In the genomic region with DNA sequence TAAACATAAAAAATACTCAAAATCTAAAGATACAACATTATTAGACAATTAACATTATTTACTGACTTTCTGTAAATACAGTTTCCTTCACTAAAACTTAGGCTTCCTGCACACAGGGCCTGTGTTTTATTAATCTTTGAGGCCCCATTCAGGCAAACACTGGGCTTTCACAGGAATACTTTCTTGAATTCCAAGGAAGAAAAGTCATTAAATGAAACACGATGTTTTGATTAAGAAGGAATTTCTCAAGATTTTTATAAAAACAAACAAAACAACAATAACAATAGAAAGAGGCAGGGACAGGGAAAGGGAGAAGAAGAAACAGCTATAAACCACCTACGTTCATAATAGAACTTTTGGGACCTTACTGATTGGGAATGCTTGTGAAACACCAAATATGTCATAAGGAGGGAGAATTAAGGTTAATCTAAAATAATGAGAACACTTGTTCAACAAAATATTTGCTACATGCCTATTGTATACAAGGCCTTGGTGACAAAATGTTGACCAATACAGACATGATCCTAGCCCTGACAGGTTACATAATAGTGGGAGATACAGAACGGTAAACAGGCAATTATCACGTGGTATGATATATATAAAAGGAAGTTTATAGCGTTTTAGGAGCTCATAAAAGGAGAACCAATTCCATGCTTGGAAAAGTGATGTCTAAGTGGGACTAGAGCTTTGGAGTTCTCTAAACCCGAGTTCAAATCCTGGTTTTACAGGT, we compare ENCODE assay signal across 20 cellular contexts. TPM values are rescaled to one million over a fixed set of nuclear protein-coding genes. Genes with fewer than 3 reads are reported as not detected.
DNase-seq lines count a peak whose midpoint lies in the region; ATAC-seq and TF ChIP-seq lines count a peak whose summit lies in the region.
"Had no signal": no experiment of that assay in that cellular context is flagged by ENCODE, and none has a peak within 500 bp of the region (broad histone marks: within the 10 kb centered on the region; RNA-seq: fewer than 3 reads in every experiment).

No MANE protein-coding gene starts in this region.

- H3K36me3 Mint-ChIP-seq in HFFc6 (ENCODE audit: low read depth), result peaks cover 39% of the 10 kb centered on the region
- H3K36me3 Mint-ChIP-seq: activated naive CD8-positive, alpha-beta T cell treated with anti-CD3 and anti-CD28 coated beads for 36 hours; CD8-positive, alpha-beta T cell; T-cell had no signal

- H3K27me3 ChIP-seq in colonic mucosa (no peaks in the 10 kb centered on the region), right lobe of liver (no peaks in the 10 kb centered on the region), transverse colon (no peaks in the 10 kb centered on the region)

- ATAC-seq in right lobe of liver (peak in 2 of 4 donors; percentile 2 to 11), HG02870 (IDR thresholded peaks at IDR 0.05; ENCODE audit: unreplicated experiment) (no peak), GM18873 (IDR thresholded peaks at IDR 0.05; ENCODE audit: low FRiP score, unreplicated experiment) (no peak)
- ATAC-seq: CD8-positive, alpha-beta T cell; Right ventricle myocardium inferior; stimulated activated naive B cell treated with anti-CD40 and anti-IgM and Interleukin-4, amounts not matched to agents 10 μg/mL and 1 μg/mL and 100 μg/mL, for 72 hours; T-cell had no signal

- H3K9me3 Mint-ChIP-seq in HFFc6, result peaks cover 11% of the 10 kb centered on the region; the same call in 1 of the 2 replicates
- H3K9me3 Mint-ChIP-seq: CD8-positive, alpha-beta T cell; H9; IgD-negative memory B cell; nephron progenitor cell; stimulated activated naive B cell treated with anti-CD40 and anti-IgM and Interleukin-4, amounts not matched to agents 10 μg/mL and 1 μg/mL and 100 μg/mL, for 72 hours; T-cell had no signal

- peaks cover 32% of the 10 kb centered on the region for H3K27me3 Mint-ChIP-seq in HFFc6 (ENCODE audit: insufficient read depth)

- H3K9me3 ChIP-seq in colonic mucosa (no peaks in the 10 kb centered on the region), right lobe of liver (no peaks in the 10 kb centered on the region), transverse colon (no peaks in the 10 kb centered on the region)

- DNase-seq in HFFc6 (no peak), colonic mucosa (no peak), right lobe of liver (no peak), transverse colon (no peak), globus pallidus (ENCODE audit: low spot score) (no peak)
- DNase-seq: activated CD4-positive, alpha-beta T cell treated with anti-CD3 and anti-CD28 coated beads for 48 hours; activated naive CD8-positive, alpha-beta T cell treated with anti-CD3 and anti-CD28 coated beads for 36 hours; CD8-positive, alpha-beta T cell; cortex of kidney; H9; NCI-H524 treated with DMSO at 0.1 percent for 48 hours; nephron progenitor cell; posterior cingulate gyrus; stimulated activated CD4-positive, alpha-beta T cell treated with anti-CD3 and anti-CD28 coated beads, Interleukin-2, amount 100 ng/mL, for 24 hours; stimulated activated naive B cell treated with anti-CD40 and anti-IgM and Interleukin-4, amounts not matched to agents 10 μg/mL and 1 μg/mL and 100 μg/mL, for 72 hours; T-cell had no signal

- 22% methylated on average over 6 of the region's 6 CpGs for WGBS in right lobe of liver (ENCODE audit: insufficient coverage, low coverage, low lambda C conversion rate, missing lambda C conversion rate)
- WGBS in transverse colon (ENCODE audit: low coverage in 1 of 2), 2 donors, result 23 to 35% methylated on average over 6 of the region's 6 CpGs

- H3K4me1 Mint-ChIP-seq in HFFc6 (ENCODE audit: low read depth), result peaks cover 84% of the 10 kb centered on the region

- TF ChIP-seq POLR2A in right lobe of liver (IDR thresholded peaks at IDR 0.05), result no peak
- no peak for TF ChIP-seq POLR2A in transverse colon (IDR thresholded peaks at IDR 0.05)

- H3K9ac ChIP-seq in colonic mucosa (ENCODE audit: low read depth in 2 of 2, low read length in 2 of 2), result peak overlapping the region in 1 of 2 donors; percentile 66

- H3K4me1 ChIP-seq in colonic mucosa (peaks cover 9% of the 10 kb centered on the region), right lobe of liver (peaks cover 0 to 49% (median 23%) of the 10 kb centered on the region in 4 donors), transverse colon (peaks cover 27 to 62% (median 47%) of the 10 kb centered on the region in 4 donors)

- H3K27ac ChIP-seq in colonic mucosa (peak overlapping the region; percentile 58), right lobe of liver (peak overlapping the region in 2 of 3 donors; percentile 67 to 71), transverse colon (peak overlapping the region; percentile 55 to 77 (median 74))

- no peak for TF ChIP-seq CTCF in HFFc6 (IDR thresholded peaks at IDR 0.05)
- no peak for TF ChIP-seq CTCF in colonic mucosa (IDR thresholded peaks at IDR 0.05)
- TF ChIP-seq CTCF in right lobe of liver (IDR thresholded peaks at IDR 0.05), result no peak
- TF ChIP-seq CTCF in transverse colon (IDR thresholded peaks at IDR 0.05), result no peak

- peak overlapping the region; percentile 3; the same call in 1 of the 2 replicates for H3K27ac Mint-ChIP-seq in HFFc6
- H3K27ac Mint-ChIP-seq: activated naive CD8-positive, alpha-beta T cell treated with anti-CD3 and anti-CD28 coated beads for 36 hours; CD8-positive, alpha-beta T cell; H9; IgD-negative memory B cell; nephron progenitor cell; stimulated activated naive B cell treated with anti-CD40 and anti-IgM and Interleukin-4, amounts not matched to agents 10 μg/mL and 1 μg/mL and 100 μg/mL, for 72 hours; T-cell had no signal

- H3K4me3 Mint-ChIP-seq in HFFc6, result peak overlapping the region; percentile 40
- H3K4me3 Mint-ChIP-seq: activated naive CD8-positive, alpha-beta T cell treated with anti-CD3 and anti-CD28 coated beads for 36 hours; CD8-positive, alpha-beta T cell; H9; IgD-negative memory B cell; nephron progenitor cell; stimulated activated naive B cell treated with anti-CD40 and anti-IgM and Interleukin-4, amounts not matched to agents 10 μg/mL and 1 μg/mL and 100 μg/mL, for 72 hours; T-cell had no signal

- intact Hi-C loops in colonic mucosa (cut with DNase I) (loop anchor here (10.0 kb wide), 1 partner anchor 57 kb away; no protein-coding TSS in a partner anchor), right lobe of liver (cut with DNase I) (no loop called here), transverse colon (cut with DNase I; ENCODE audit: low total_unique reads) (no loop called here)

- H3K4me3 ChIP-seq in colonic mucosa, result no peak overlapping the region
- no peak overlapping the region for H3K4me3 ChIP-seq in right lobe of liver
- H3K4me3 ChIP-seq in transverse colon, result no peak overlapping the region

- in situ Hi-C loops in transverse colon (cut with MboI; ENCODE audit: low pct_ligation_motif_present in 1 of 4, low pct_unique_long_range_greater_than_20kb in 1 of 4, low sequenced_read_pairs in 3 of 4), result no loop called here

- TF ChIP-seq EP300 in transverse colon (IDR thresholded peaks at IDR 0.05; ENCODE audit: low read depth), result no peak

- H3K36me3 ChIP-seq in colonic mucosa (no peaks in the 10 kb centered on the region), right lobe of liver (no peaks in the 10 kb centered on the region), transverse colon (no peaks in the 10 kb centered on the region)

RNA-seq across cellular contexts. Expression of gene DDAH1, which starts 3.6 kb away (rescaled TPM):
- total RNA-seq in HFFc6 (2021; fragmentation: NEBNext Ultra II Directional; extraction: Animal tissue kit (Norgen Biotek cat#: 25700)), result 100 to 1,000 TPM; 235 to 320 (median 277) TPM
- 100 to 1,000 TPM; 130 to 144 TPM for total RNA-seq in colonic mucosa
- total RNA-seq in right lobe of liver, result 10 to 100 TPM; 54.9 to 94.9 (median 66.2) TPM
- 10 to 100 TPM; 22.4 to 69.4 (median 48.3) TPM for total RNA-seq in transverse colon
- total RNA-seq: CD8-positive, alpha-beta T cell had no signal
